8 cellular contexts compared by ENCODE assay signal in genomic region chr10:97499561-97500296, GRCh38. TPM values are rescaled to one million over a fixed set of nuclear protein-coding genes. Genes with fewer than 3 reads are reported as not detected.
DNase-seq lines count a peak whose midpoint lies in the region; ATAC-seq and TF ChIP-seq lines count a peak whose summit lies in the region.

No MANE protein-coding gene starts in this region.

- H3K27ac ChIP-seq in neutrophil = peak overlapping the region; percentile 97

- no peak overlapping the region for H3K27ac Mint-ChIP-seq in activated CD8-positive, alpha-beta T cell treated with anti-CD3 and anti-CD28 coated beads for 36 hours

- peaks cover 23% of the 10 kb centered on the region for H3K4me1 Mint-ChIP-seq in activated CD8-positive, alpha-beta T cell treated with anti-CD3 and anti-CD28 coated beads for 36 hours (ENCODE audit: low read depth)

- H3K4me3 ChIP-seq in AG09309 (ENCODE audit: control insufficient read depth, low read depth, low read length) = peak overlapping the region; percentile 97
- H3K4me3 ChIP-seq in neutrophil (ENCODE audit: low read depth in 1 of 2, low read length in 1 of 2) = peak overlapping the region; percentile 94 to 97

- peaks cover 15% of the 10 kb centered on the region for H3K36me3 Mint-ChIP-seq in activated CD8-positive, alpha-beta T cell treated with anti-CD3 and anti-CD28 coated beads for 36 hours (ENCODE audit: low read depth)

- peak overlapping the region; percentile 56 for H3K4me3 Mint-ChIP-seq in activated CD8-positive, alpha-beta T cell treated with anti-CD3 and anti-CD28 coated beads for 36 hours

- no peak for ATAC-seq in activated CD8-positive, alpha-beta T cell treated with anti-CD3 and anti-CD28 coated beads for 36 hours
- ATAC-seq in HG03280 (IDR thresholded peaks at IDR 0.05; ENCODE audit: unreplicated experiment) = no peak

- DNase-seq in AG09309 (ENCODE audit: low read depth) = no peak
- peak; percentile 55 for DNase-seq in HK-2 (ENCODE audit: unreplicated experiment)
- DNase-seq in activated CD8-positive, alpha-beta T cell treated with anti-CD3 and anti-CD28 coated beads for 36 hours = no peak
- DNase-seq in globus pallidus (ENCODE audit: low spot score) = peak; percentile 48
- DNase-seq in GM20000 (ENCODE audit: low spot score) = no peak
- DNase-seq in GM13977 (ENCODE audit: low spot score) = no peak

- no peaks in the 10 kb centered on the region for H3K27me3 ChIP-seq in neutrophil

- POLR2A ChIA-PET in activated CD8-positive, alpha-beta T cell treated with anti-CD3 and anti-CD28 coated beads for 36 hours (lab: Charles Lee) = interaction anchor here (0.9 kb wide), 2 partner anchors 26 to 85 kb away, joined by 3 to 4 read pairs; no protein-coding TSS in a partner anchor

- CTCF ChIA-PET in activated CD8-positive, alpha-beta T cell treated with anti-CD3 and anti-CD28 coated beads for 36 hours (lab: Charles Lee) = interaction anchor here (0.8 to 1.5 kb wide), 6 partner anchors 34 to 177 kb away, joined by 3 to 4 read pairs (median 4); no protein-coding TSS in a partner anchor

- H3K27me3 Mint-ChIP-seq in activated CD8-positive, alpha-beta T cell treated with anti-CD3 and anti-CD28 coated beads for 36 hours = peaks cover 30% of the 10 kb centered on the region

- H3K36me3 ChIP-seq in neutrophil = no peaks in the 10 kb centered on the region

- no peak for TF ChIP-seq CTCF in AG09309 (IDR thresholded peaks at IDR 0.05; ENCODE audit: control insufficient read depth, insufficient read depth, low read depth, low read length, missing control alignments)
- no peak for TF ChIP-seq CTCF in activated CD8-positive, alpha-beta T cell treated with anti-CD3 and anti-CD28 coated beads for 36 hours (IDR thresholded peaks at IDR 0.05)
- no peak for TF ChIP-seq CTCF in neutrophil (IDR thresholded peaks at IDR 0.05)
- no peak for TF ChIP-seq CTCF in GM20000 (IDR thresholded peaks at IDR 0.05; ENCODE audit: extremely low read depth, missing control alignments)
- no peak for TF ChIP-seq CTCF in GM13977 (IDR thresholded peaks at IDR 0.05; ENCODE audit: extremely low read depth, insufficient read depth, missing control alignments)

- H3K9me3 ChIP-seq in neutrophil = no peaks in the 10 kb centered on the region

- H3K4me1 ChIP-seq in neutrophil (ENCODE audit: control insufficient read depth in 1 of 2, insufficient read depth in 1 of 2, low read depth in 1 of 2, low read length in 1 of 2) = peaks cover 61 to 64% of the 10 kb centered on the region in 2 experiments

- intact Hi-C loops in activated CD8-positive, alpha-beta T cell treated with anti-CD3 and anti-CD28 coated beads for 36 hours (cut with micrococcal nuclease) = loop anchor here (10.0 kb wide), 1 partner anchor 95 kb away; the partner anchor contains the start of gene RRP12

- H3K9me3 Mint-ChIP-seq in activated CD8-positive, alpha-beta T cell treated with anti-CD3 and anti-CD28 coated beads for 36 hours = no peaks in the 10 kb centered on the region

- in situ Hi-C loops in GM13977 (cut with MboI; ENCODE audit: low pct_unique_long_range_greater_than_20kb, low sequenced_read_pairs, unreplicated experiment) = no loop called here

RNA-seq across cellular contexts. Expression of gene UBTD1, which starts 1.0 kb away (rescaled TPM):
- total RNA-seq in activated CD8-positive, alpha-beta T cell treated with anti-CD3 and anti-CD28 coated beads for 36 hours = 1 to 10 TPM; 1.6 to 2.1 TPM

RNA-seq across cellular contexts. Expression of gene MMS19, which starts 1.5 kb away (rescaled TPM):
- 100 to 1,000 TPM; 107 to 108 TPM for total RNA-seq in activated CD8-positive, alpha-beta T cell treated with anti-CD3 and anti-CD28 coated beads for 36 hours

RNA-seq across cellular contexts. Expression of gene ZDHHC16, which starts 53.8 kb away (rescaled TPM):
- total RNA-seq in activated CD8-positive, alpha-beta T cell treated with anti-CD3 and anti-CD28 coated beads for 36 hours = 10 to 100 TPM; 23.8 to 25.2 TPM

RNA-seq across cellular contexts. Expression of gene EXOSC1, which starts 53.9 kb away (rescaled TPM):
- 10 to 100 TPM; 43.3 to 49.2 TPM for total RNA-seq in activated CD8-positive, alpha-beta T cell treated with anti-CD3 and anti-CD28 coated beads for 36 hours

Comparison
In these comparisons a context has a peak if more than half of its experiments do, and no peak if none do; other contexts are left out.
1. DNase-seq: peak in HK-2 (single experiment) and globus pallidus (single experiment); none in AG09309 (single experiment), activated CD8-positive, alpha-beta T cell treated with anti-CD3 and anti-CD28 coated beads for 36 hours (single experiment), GM20000 (single experiment) and GM13977 (single experiment).